ENCODE assay signal across 1 cellular context in the genomic region with DNA sequence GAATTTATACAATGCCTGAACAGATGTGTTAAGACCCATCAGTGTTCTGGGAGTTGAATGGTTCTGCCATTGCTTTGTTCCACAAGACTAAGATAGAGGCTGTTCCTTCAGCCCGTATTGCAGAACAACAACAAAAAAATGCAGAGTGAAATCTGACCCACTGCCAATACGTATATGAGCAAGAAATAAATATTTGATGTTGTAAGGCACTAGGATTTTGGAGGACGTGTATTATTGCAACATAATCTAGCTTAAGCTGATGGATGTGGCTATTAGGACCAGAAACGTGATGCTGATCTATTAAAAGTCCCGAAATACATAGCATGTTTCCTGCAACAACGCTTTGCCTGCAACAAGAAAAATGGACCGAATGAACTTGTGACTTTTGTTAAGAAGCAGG.
TF ChIP-seq lines count a peak whose summit lies in the region.

No MANE protein-coding gene starts in this region.

TF ChIP-seq in HEK293T, 16 proteins besides CTCF, POLR2A, EP300 and RAD21:
- no peak for TF ChIP-seq FOXK2 (IDR thresholded peaks at IDR 0.05)
- TF ChIP-seq ARNT (IDR thresholded peaks at IDR 0.05), result no peak
- no peak for TF ChIP-seq SUZ12 (IDR thresholded peaks at IDR 0.05)
- no peak for TF ChIP-seq FOXA1 (IDR thresholded peaks at IDR 0.05)
- TF ChIP-seq CTBP1 (IDR thresholded peaks at IDR 0.05; ENCODE audit: borderline replicate concordance), result no peak
- TF ChIP-seq, protein P1, sequence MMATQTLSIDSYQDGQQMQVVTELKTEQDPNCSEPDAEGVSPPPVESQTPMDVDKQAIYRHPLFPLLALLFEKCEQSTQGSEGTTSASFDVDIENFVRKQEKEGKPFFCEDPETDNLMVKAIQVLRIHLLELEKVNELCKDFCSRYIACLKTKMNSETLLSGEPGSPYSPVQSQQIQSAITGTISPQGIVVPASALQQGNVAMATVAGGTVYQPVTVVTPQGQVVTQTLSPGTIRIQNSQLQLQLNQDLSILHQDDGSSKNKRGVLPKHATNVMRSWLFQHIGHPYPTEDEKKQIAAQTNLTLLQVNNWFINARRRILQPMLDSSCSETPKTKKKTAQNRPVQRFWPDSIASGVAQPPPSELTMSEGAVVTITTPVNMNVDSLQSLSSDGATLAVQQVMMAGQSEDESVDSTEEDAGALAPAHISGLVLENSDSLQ (IDR thresholded peaks at IDR 0.05), result no peak
- no peak for TF ChIP-seq BHLHE40 (IDR thresholded peaks at IDR 0.05; ENCODE audit: borderline replicate concordance)
- TF ChIP-seq ZNF384 (IDR thresholded peaks at IDR 0.05), result no peak
- no peak for TF ChIP-seq SP1 (IDR thresholded peaks at IDR 0.05)
- no peak for TF ChIP-seq L3MBTL2 (conservative IDR thresholded peaks at IDR 0.05)
- no peak for TF ChIP-seq FOXM1 (IDR thresholded peaks at IDR 0.05; ENCODE audit: borderline replicate concordance)
- TF ChIP-seq TARDBP (IDR thresholded peaks at IDR 0.05), result no peak
- no peak for TF ChIP-seq LEF1 (IDR thresholded peaks at IDR 0.05; ENCODE audit: borderline replicate concordance)
- no peak for TF ChIP-seq NFRKB (IDR thresholded peaks at IDR 0.05)
- no peak for TF ChIP-seq ELF4 (IDR thresholded peaks at IDR 0.05)
- TF ChIP-seq HDGF (IDR thresholded peaks at IDR 0.05; ENCODE audit: borderline replicate concordance), result no peak
